Comparison of ENCODE assay signal across 8 cellular contexts in the genomic region with DNA sequence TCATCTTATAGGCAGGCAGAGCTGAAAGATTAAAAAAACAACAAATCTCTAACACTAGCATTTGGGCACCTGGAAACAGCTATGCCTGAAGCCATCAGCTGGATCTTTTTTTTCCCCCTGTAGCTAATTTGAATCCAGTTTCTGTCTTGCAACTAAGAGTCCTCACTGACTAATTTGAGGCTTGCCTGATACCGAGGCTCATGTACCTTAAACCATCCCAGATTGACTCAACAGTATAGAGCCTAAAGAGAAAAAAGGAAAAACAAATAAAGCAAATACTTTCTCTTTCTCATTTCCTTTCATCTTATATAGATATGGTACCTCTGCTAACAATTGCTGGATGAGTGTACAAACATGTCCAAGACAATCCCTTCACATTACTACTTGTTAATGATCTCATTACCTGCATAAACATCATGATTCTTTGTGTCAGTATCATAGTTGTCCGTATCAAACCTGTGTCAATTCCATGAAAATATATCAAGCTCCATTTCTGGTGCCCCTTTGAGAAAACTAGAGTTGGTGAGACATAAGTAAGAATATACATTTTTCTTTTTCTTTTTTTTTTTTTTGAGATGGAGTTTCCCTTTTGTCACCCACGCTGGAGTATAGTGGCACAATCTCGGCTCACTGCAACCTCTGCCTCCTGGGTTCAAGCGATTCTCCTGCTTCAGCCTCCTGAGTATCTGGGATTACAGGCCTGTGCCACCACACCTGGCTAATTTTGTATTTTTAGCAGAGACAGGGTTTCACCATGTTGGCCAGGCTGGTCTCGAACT. TPM values are rescaled to one million over a fixed set of nuclear protein-coding genes. Genes with fewer than 3 reads are reported as not detected.
A peak's percentile ranks its signal among the peaks of the same experiment; 100 is the strongest.
DNase-seq lines count a peak whose midpoint lies in the region; ATAC-seq and TF ChIP-seq lines count a peak whose summit lies in the region.

No MANE protein-coding gene starts in this region.

- H3K27me3 Mint-ChIP-seq in HFFc6 (ENCODE audit: insufficient read depth) (no peaks in the 10 kb centered on the region; the same call in 1 of the 2 replicates), WTC11 (ENCODE audit: low read depth) (no peaks in the 10 kb centered on the region; the same call in none of the 2 replicates)

- peak overlapping the region; percentile 99 for H3K27ac ChIP-seq in RWPE2 (ENCODE audit: poor library complexity, severe bottlenecking)
- peak overlapping the region; percentile 56 for H3K27ac ChIP-seq in mesendoderm (ENCODE audit: low read depth, low read length)

- no peak for DNase-seq in HFFc6
- DNase-seq in RWPE2 (ENCODE audit: low spot score) = no peak
- DNase-seq in mesendoderm = no peak
- no peak for DNase-seq in left cardiac atrium
- no peak for DNase-seq in SIG-M5 treated with dmso at 0.1 percent for 504 hours (lab: John Stamatoyannopoulos, UW; ENCODE audit: unreplicated experiment)
- no peak for DNase-seq in Ammon's horn (ENCODE audit: low spot score)
- DNase-seq in WTC11 (ENCODE audit: low spot score) = no peak

- no peak for TF ChIP-seq CTCF in HFFc6 (IDR thresholded peaks at IDR 0.05)
- no peak for TF ChIP-seq CTCF in RWPE2 (IDR thresholded peaks at IDR 0.05; ENCODE audit: poor library complexity, severe bottlenecking)
- no peak for TF ChIP-seq CTCF in WTC11 (IDR thresholded peaks at IDR 0.05)

- H3K9ac ChIP-seq in mesendoderm (ENCODE audit: low read length) = no peak overlapping the region

- H3K36me3 ChIP-seq in RWPE2 (ENCODE audit: low read depth) (no peaks in the 10 kb centered on the region), mesendoderm (ENCODE audit: control insufficient read depth, insufficient read depth, low read length) (no peaks in the 10 kb centered on the region)

- no peak overlapping the region for H3K4me2 ChIP-seq in mesendoderm (ENCODE audit: low read length)

- peak; percentile 82 for ATAC-seq in GM18861 (IDR thresholded peaks at IDR 0.05; ENCODE audit: unreplicated experiment)
- ATAC-seq in RWPE2 (ENCODE audit: low read depth) = peak; percentile 18
- ATAC-seq in left cardiac atrium = no peak
- ATAC-seq in WTC11 = no peak

- no peaks in the 10 kb centered on the region for H3K79me2 ChIP-seq in mesendoderm (ENCODE audit: control insufficient read depth, insufficient read depth, low read length)

- H2BK120ac ChIP-seq in mesendoderm (ENCODE audit: low read depth, low read length) = peak overlapping the region; percentile 55

- no CpG with 5 or more reads among the region's 6 CpGs for WGBS in mesendoderm (ENCODE audit: extremely low coverage, insufficient coverage, low lambda C conversion rate)

- H3K9me3 Mint-ChIP-seq in HFFc6 (no peaks in the 10 kb centered on the region), WTC11 (no peaks in the 10 kb centered on the region)

- H2AK5ac ChIP-seq in mesendoderm (ENCODE audit: low read length) = peak overlapping the region; percentile 94

- CTCF ChIA-PET in WTC11 (lab: Charles Lee) = interaction anchor here (1.4 to 3.0 kb wide), 2 partner anchors 42 to 46 kb away, joined by 7 to 15 read pairs; no protein-coding TSS in a partner anchor

- H3K4me3 ChIP-seq in RWPE2 (ENCODE audit: severe bottlenecking) = no peak overlapping the region
- H3K4me3 ChIP-seq in mesendoderm (ENCODE audit: low read length) = no peak overlapping the region

- H2BK15ac ChIP-seq in mesendoderm (replicated peaks; ENCODE audit: low read depth) = no peak overlapping the region

- POLR2A ChIA-PET in WTC11 (lab: Charles Lee) = no interaction called here

- H4K8ac ChIP-seq in mesendoderm (ENCODE audit: low read depth, low read length) = no peak overlapping the region

- H3K27ac Mint-ChIP-seq in HFFc6 (peak overlapping the region; percentile 84), WTC11 (no peak overlapping the region)

- H3K4me1 Mint-ChIP-seq in HFFc6 (ENCODE audit: low read depth) (peaks cover 71% of the 10 kb centered on the region), WTC11 (peaks cover 8% of the 10 kb centered on the region)

- no peak overlapping the region for H3K56ac ChIP-seq in mesendoderm (ENCODE audit: low read length)

- H4K5ac ChIP-seq in mesendoderm (ENCODE audit: low read length) = no peak overlapping the region

- H3K18ac ChIP-seq in mesendoderm (ENCODE audit: low read length) = peak overlapping the region; percentile 57

- H3K4me1 ChIP-seq in RWPE2 (ENCODE audit: insufficient read depth, poor library complexity, severe bottlenecking) (peaks cover 60% of the 10 kb centered on the region), mesendoderm (ENCODE audit: control insufficient read depth, low read depth, low read length) (peaks cover 13% of the 10 kb centered on the region)

- no peak overlapping the region for H3K23ac ChIP-seq in mesendoderm (ENCODE audit: low read length)

- H3K27me3 ChIP-seq in RWPE2 (ENCODE audit: insufficient read depth, poor library complexity, severe bottlenecking) (no peaks in the 10 kb centered on the region), mesendoderm (ENCODE audit: insufficient read depth, low read length, poor library complexity) (no peaks in the 10 kb centered on the region)

- no peak overlapping the region for H3K4ac ChIP-seq in mesendoderm (ENCODE audit: low read depth, low read length)

- no peaks in the 10 kb centered on the region for H3K9me3 ChIP-seq in RWPE2 (ENCODE audit: severe bottlenecking)

- no peaks in the 10 kb centered on the region for H3K79me1 ChIP-seq in mesendoderm (ENCODE audit: low read length)

- peak overlapping the region; percentile 36 for H2BK5ac ChIP-seq in mesendoderm (ENCODE audit: low read length)

- intact Hi-C loops in left cardiac atrium (cut with DNase I) = loop anchor here in 1 of 2 donors (5.0 kb wide), 1 partner anchor 40 kb away; no protein-coding TSS in a partner anchor

- H3K36me3 Mint-ChIP-seq in HFFc6 (ENCODE audit: low read depth) = no peaks in the 10 kb centered on the region
- H3K36me3 Mint-ChIP-seq in WTC11 = no peaks in the 10 kb centered on the region

- H3K4me3 Mint-ChIP-seq in HFFc6 (peak overlapping the region; percentile 28; the same call in 1 of the 2 replicates), WTC11 (no peak overlapping the region)

TF ChIP-seq in WTC11, 78 proteins besides CTCF, POLR2A, EP300 and RAD21:
- TF ChIP-seq ZNF138 (CRISPR knock-in tag; conservative IDR thresholded peaks at IDR 0.05) (no peak), SP1 (CRISPR knock-in tag; conservative IDR thresholded peaks at IDR 0.05) (no peak), ZNF423 (CRISPR knock-in tag; IDR thresholded peaks at IDR 0.05) (no peak), JUN (CRISPR knock-in tag; IDR thresholded peaks at IDR 0.05) (no peak), ZNF671 (CRISPR knock-in tag; IDR thresholded peaks at IDR 0.05) (no peak), SMAD4 (CRISPR knock-in tag; IDR thresholded peaks at IDR 0.05) (no peak), SOX15 (CRISPR knock-in tag; IDR thresholded peaks at IDR 0.05) (no peak), ESRRA (CRISPR knock-in tag; IDR thresholded peaks at IDR 0.05; ENCODE audit: borderline replicate concordance) (no peak), ELF4 (CRISPR knock-in tag; IDR thresholded peaks at IDR 0.05; ENCODE audit: low read depth) (no peak)
- TF ChIP-seq, protein P1, sequence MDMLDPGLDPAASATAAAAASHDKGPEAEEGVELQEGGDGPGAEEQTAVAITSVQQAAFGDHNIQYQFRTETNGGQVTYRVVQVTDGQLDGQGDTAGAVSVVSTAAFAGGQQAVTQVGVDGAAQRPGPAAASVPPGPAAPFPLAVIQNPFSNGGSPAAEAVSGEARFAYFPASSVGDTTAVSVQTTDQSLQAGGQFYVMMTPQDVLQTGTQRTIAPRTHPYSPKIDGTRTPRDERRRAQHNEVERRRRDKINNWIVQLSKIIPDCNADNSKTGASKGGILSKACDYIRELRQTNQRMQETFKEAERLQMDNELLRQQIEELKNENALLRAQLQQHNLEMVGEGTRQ (CRISPR knock-in tag; IDR thresholded peaks at IDR 0.05) = no peak

RNA-seq across cellular contexts. Expression of a gene that starts 43.1 kb away (rescaled TPM):
- total RNA-seq in HFFc6 (2021; fragmentation: NEBNext Ultra II Directional; extraction: Animal tissue kit (Norgen Biotek cat#: 25700)) = 10 to 100 TPM; 10.2 to 11.8 (median 10.7) TPM
- 22.9 TPM for polyA plus RNA-seq in mesendoderm (2013, experiment 1 of 2)
- polyA plus RNA-seq in mesendoderm (2013, experiment 2 of 2) = 23.5 TPM
- total RNA-seq in left cardiac atrium (10 to 100 TPM; 31.1 to 85.6 TPM), WTC11 (2021) (5.7 to 9.1 TPM (median 7.5 TPM) in 3 replicates)

Comparison
In these comparisons a context has a peak if more than half of its experiments do, and no peak if none do; other contexts are left out.
1. ATAC-seq: peak in GM18861 (single experiment) and RWPE2 (single experiment); none in left cardiac atrium (0 of 2) and WTC11 (single experiment).